ENCODE assay signal across 14 cellular contexts in genomic region chr6:45715508-45715803, GRCh38.
"Had no signal": no experiment of that assay in that cellular context is flagged by ENCODE, and none has a peak within 500 bp of the region (broad histone marks: within the 10 kb centered on the region; RNA-seq: fewer than 3 reads in every experiment).

No MANE protein-coding gene starts in this region.

- H3K27ac Mint-ChIP-seq: mesothelial cell of epicardium had no signal

- H3K36me3 Mint-ChIP-seq: mesothelial cell of epicardium had no signal

- H3K27me3 ChIP-seq: right lobe of liver, suprapubic skin, upper lobe of right lung had no signal

- DNase-seq: activated CD8-positive, alpha-beta memory T cell treated with anti-CD3 and anti-CD28 coated beads for 24 hours; activated effector memory CD4-positive, alpha-beta T cell treated with Interleukin-2 at 50 U/mL for 16 hours; activated naive CD4-positive, alpha-beta T cell treated with anti-CD3 and anti-CD28 coated beads, Interleukin-2, amount 50 U/mL, for 16 hours; left colon; lower lobe of right lung; psoas muscle; right lobe of liver; stimulated activated naive CD4-positive, alpha-beta T cell treated with Interleukin-2 at 50 U/mL for 16 hours; T-helper 9 cell; upper lobe of right lung had no signal

- H3K4me1 ChIP-seq: psoas muscle, right lobe of liver had no signal

- H3K36me3 ChIP-seq: gastroesophageal sphincter, lower lobe of right lung, right lobe of liver, suprapubic skin, upper lobe of right lung had no signal

- H3K27ac ChIP-seq: gastroesophageal sphincter, lower lobe of right lung, psoas muscle, right lobe of liver, suprapubic skin, upper lobe of right lung had no signal

- H3K9me3 Mint-ChIP-seq: mesothelial cell of epicardium, neural crest cell had no signal

- H3K4me3 Mint-ChIP-seq: mesothelial cell of epicardium, neural crest cell had no signal

- H3K9me3 ChIP-seq: gastroesophageal sphincter, lower lobe of right lung, psoas muscle, right lobe of liver, suprapubic skin, upper lobe of right lung had no signal

- H3K4me3 ChIP-seq: gastroesophageal sphincter, lower lobe of right lung, psoas muscle, right lobe of liver, suprapubic skin, upper lobe of right lung had no signal
